Comparison of ENCODE assay signal across 1 cellular context in genomic region chr2:26189123-26189522, GRCh38.
TF ChIP-seq lines count a peak whose summit lies in the region.

No MANE protein-coding gene starts in this region.

TF ChIP-seq in WTC11, 78 proteins besides CTCF, POLR2A, EP300 and RAD21 (continued from another document):
- TF ChIP-seq AFF4 (CRISPR knock-in tag; IDR thresholded peaks at IDR 0.05; ENCODE audit: borderline replicate concordance) (no peak), USF1 (CRISPR knock-in tag; IDR thresholded peaks at IDR 0.05) (no peak), ESRRA (CRISPR knock-in tag; IDR thresholded peaks at IDR 0.05; ENCODE audit: borderline replicate concordance) (no peak)
TF ChIP-seq in WTC11: peak in this region for 1.
